Comparison of ENCODE assay signal across 1 cellular context in genomic region chr10:71963756-71964668, GRCh38.
TF ChIP-seq lines count a peak whose summit lies in the region.

TSS of gene CHST3 (plus strand) at chr10:71964395. CDS start at chr10:72005843, 41,448 bp downstream.

TF ChIP-seq in HepG2, 621 proteins besides CTCF, POLR2A, EP300 and RAD21 (continued from another document and continues in another):
- TF ChIP-seq, protein P1, sequence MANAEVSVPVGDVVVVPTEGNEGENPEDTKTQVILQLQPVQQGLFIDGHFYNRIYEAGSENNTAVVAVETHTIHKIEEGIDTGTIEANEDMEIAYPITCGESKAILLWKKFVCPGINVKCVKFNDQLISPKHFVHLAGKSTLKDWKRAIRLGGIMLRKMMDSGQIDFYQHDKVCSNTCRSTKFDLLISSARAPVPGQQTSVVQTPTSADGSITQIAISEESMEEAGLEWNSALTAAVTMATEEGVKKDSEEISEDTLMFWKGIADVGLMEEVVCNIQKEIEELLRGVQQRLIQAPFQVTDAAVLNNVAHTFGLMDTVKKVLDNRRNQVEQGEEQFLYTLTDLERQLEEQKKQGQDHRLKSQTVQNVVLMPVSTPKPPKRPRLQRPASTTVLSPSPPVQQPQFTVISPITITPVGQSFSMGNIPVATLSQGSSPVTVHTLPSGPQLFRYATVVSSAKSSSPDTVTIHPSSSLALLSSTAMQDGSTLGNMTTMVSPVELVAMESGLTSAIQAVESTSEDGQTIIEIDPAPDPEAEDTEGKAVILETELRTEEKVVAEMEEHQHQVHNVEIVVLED (CRISPR knock-in tag; IDR thresholded peaks at IDR 0.05; ENCODE audit: borderline replicate concordance): no peak; the same call in 1 of the 2 replicates
- TF ChIP-seq NCOA1 (CRISPR knock-in tag; IDR thresholded peaks at IDR 0.05) (no peak; the same call in 1 of the 2 replicates), FOXO1 (CRISPR knock-in tag; IDR thresholded peaks at IDR 0.05) (no peak), ZFY (CRISPR knock-in tag; IDR thresholded peaks at IDR 0.05) (peak; percentile 72), ZNF709 (CRISPR knock-in tag; IDR thresholded peaks at IDR 0.05) (0 out of 2 replicates have a peak, but pooled peaks have one; percentile 20), HINFP (CRISPR knock-in tag; IDR thresholded peaks at IDR 0.05; ENCODE audit: low read depth) (no peak), PHB2 (IDR thresholded peaks at IDR 0.05; ENCODE audit: partially characterized antibody) (no peak), GTF3A (CRISPR knock-in tag; conservative IDR thresholded peaks at IDR 0.05) (no peak), ZFX (CRISPR knock-in tag; IDR thresholded peaks at IDR 0.05; ENCODE audit: low read depth) (peak; percentile 63; the same call in 1 of the 2 replicates), ZNF552 (CRISPR knock-in tag; IDR thresholded peaks at IDR 0.05; ENCODE audit: borderline replicate concordance) (no peak), ATM (IDR thresholded peaks at IDR 0.05; ENCODE audit: borderline replicate concordance) (no peak), ZNF44 (CRISPR knock-in tag; IDR thresholded peaks at IDR 0.05) (no peak), ZNF12 (CRISPR knock-in tag; IDR thresholded peaks at IDR 0.05) (no peak), TFE3 (CRISPR knock-in tag; IDR thresholded peaks at IDR 0.05) (no peak), CAMTA2 (CRISPR knock-in tag; IDR thresholded peaks at IDR 0.05; ENCODE audit: borderline replicate concordance) (no peak), TERF1 (CRISPR knock-in tag; IDR thresholded peaks at IDR 0.05) (0 out of 2 replicates have a peak, but pooled peaks have one; percentile 16), ZNF780A (CRISPR knock-in tag; IDR thresholded peaks at IDR 0.05) (peak; percentile 71; the same call in 1 of the 2 replicates), HOXA5 (CRISPR knock-in tag; IDR thresholded peaks at IDR 0.05) (no peak), SIN3A (IDR thresholded peaks at IDR 0.05; ENCODE audit: borderline replicate concordance, low read depth, low read length) (no peak), ARID5B (CRISPR knock-in tag; IDR thresholded peaks at IDR 0.05) (no peak), ZGPAT (CRISPR knock-in tag; IDR thresholded peaks at IDR 0.05) (peak; percentile 27; the same call in 1 of the 2 replicates), SPEN (CRISPR knock-in tag; IDR thresholded peaks at IDR 0.05; ENCODE audit: low read depth) (0 out of 2 replicates have a peak, but pooled peaks have one; percentile 11), HNRNPL (IDR thresholded peaks at IDR 0.05; ENCODE audit: low read depth, low read length) (no peak), ZBTB20 (CRISPR knock-in tag; IDR thresholded peaks at IDR 0.05; ENCODE audit: borderline replicate concordance, low read depth) (no peak), KMT2B (CRISPR knock-in tag; IDR thresholded peaks at IDR 0.05) (no peak), SALL2 (CRISPR knock-in tag; IDR thresholded peaks at IDR 0.05) (no peak)
- TF ChIP-seq, protein P2, sequence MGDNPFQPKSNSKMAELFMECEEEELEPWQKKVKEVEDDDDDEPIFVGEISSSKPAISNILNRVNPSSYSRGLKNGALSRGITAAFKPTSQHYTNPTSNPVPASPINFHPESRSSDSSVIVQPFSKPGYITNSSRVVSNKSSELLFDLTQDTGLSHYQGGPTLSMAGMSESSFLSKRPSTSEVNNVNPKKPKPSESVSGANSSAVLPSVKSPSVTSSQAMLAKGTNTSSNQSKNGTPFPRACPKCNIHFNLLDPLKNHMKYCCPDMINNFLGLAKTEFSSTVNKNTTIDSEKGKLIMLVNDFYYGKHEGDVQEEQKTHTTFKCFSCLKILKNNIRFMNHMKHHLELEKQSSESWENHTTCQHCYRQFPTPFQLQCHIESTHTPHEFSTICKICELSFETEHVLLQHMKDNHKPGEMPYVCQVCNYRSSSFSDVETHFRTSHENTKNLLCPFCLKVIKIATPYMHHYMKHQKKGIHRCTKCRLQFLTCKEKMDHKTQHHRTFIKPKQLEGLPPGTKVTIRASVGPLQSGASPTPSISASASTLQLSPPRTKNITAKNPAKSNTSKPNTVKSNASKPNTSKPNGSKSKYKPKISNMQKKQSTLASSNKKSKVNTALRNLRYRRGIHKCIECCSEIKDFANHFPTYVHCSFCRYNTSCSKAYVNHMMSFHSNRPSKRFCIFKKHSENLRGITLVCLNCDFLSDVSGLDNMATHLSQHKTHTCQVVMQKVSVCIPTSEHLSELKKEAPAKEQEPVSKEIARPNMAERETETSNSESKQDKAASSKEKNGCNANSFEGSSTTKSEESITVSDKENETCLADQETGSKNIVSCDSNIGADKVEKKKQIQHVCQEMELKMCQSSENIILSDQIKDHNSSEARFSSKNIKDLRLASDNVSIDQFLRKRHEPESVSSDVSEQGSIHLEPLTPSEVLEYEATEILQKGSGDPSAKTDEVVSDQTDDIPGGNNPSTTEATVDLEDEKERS (CRISPR knock-in tag; IDR thresholded peaks at IDR 0.05): no peak
- TF ChIP-seq, protein P3, sequence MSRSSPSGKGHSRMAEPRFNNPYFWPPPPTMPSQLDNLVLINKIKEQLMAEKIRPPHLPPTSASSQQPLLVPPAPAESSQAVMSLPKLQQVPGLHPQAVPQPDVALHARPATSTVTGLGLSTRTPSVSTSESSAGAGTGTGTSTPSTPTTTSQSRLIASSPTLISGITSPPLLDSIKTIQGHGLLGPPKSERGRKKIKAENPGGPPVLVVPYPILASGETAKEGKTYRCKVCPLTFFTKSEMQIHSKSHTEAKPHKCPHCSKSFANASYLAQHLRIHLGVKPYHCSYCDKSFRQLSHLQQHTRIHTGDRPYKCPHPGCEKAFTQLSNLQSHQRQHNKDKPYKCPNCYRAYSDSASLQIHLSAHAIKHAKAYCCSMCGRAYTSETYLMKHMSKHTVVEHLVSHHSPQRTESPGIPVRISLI (CRISPR knock-in tag; IDR thresholded peaks at IDR 0.05; ENCODE audit: borderline replicate concordance): no peak
- TF ChIP-seq, protein P4, sequence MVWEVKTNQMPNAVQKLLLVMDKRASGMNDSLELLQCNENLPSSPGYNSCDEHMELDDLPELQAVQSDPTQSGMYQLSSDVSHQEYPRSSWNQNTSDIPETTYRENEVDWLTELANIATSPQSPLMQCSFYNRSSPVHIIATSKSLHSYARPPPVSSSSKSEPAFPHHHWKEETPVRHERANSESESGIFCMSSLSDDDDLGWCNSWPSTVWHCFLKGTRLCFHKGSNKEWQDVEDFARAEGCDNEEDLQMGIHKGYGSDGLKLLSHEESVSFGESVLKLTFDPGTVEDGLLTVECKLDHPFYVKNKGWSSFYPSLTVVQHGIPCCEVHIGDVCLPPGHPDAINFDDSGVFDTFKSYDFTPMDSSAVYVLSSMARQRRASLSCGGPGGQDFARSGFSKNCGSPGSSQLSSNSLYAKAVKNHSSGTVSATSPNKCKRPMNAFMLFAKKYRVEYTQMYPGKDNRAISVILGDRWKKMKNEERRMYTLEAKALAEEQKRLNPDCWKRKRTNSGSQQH (CRISPR knock-in tag; IDR thresholded peaks at IDR 0.05; ENCODE audit: low read depth): no peak
- TF ChIP-seq, protein P5, sequence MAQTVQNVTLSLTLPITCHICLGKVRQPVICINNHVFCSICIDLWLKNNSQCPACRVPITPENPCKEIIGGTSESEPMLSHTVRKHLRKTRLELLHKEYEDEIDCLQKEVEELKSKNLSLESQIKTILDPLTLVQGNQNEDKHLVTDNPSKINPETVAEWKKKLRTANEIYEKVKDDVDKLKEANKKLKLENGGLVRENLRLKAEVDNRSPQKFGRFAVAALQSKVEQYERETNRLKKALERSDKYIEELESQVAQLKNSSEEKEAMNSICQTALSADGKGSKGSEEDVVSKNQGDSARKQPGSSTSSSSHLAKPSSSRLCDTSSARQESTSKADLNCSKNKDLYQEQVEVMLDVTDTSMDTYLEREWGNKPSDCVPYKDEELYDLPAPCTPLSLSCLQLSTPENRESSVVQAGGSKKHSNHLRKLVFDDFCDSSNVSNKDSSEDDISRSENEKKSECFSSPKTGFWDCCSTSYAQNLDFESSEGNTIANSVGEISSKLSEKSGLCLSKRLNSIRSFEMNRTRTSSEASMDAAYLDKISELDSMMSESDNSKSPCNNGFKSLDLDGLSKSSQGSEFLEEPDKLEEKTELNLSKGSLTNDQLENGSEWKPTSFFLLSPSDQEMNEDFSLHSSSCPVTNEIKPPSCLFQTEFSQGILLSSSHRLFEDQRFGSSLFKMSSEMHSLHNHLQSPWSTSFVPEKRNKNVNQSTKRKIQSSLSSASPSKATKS (CRISPR knock-in tag; IDR thresholded peaks at IDR 0.05): no peak
- TF ChIP-seq, protein P6, sequence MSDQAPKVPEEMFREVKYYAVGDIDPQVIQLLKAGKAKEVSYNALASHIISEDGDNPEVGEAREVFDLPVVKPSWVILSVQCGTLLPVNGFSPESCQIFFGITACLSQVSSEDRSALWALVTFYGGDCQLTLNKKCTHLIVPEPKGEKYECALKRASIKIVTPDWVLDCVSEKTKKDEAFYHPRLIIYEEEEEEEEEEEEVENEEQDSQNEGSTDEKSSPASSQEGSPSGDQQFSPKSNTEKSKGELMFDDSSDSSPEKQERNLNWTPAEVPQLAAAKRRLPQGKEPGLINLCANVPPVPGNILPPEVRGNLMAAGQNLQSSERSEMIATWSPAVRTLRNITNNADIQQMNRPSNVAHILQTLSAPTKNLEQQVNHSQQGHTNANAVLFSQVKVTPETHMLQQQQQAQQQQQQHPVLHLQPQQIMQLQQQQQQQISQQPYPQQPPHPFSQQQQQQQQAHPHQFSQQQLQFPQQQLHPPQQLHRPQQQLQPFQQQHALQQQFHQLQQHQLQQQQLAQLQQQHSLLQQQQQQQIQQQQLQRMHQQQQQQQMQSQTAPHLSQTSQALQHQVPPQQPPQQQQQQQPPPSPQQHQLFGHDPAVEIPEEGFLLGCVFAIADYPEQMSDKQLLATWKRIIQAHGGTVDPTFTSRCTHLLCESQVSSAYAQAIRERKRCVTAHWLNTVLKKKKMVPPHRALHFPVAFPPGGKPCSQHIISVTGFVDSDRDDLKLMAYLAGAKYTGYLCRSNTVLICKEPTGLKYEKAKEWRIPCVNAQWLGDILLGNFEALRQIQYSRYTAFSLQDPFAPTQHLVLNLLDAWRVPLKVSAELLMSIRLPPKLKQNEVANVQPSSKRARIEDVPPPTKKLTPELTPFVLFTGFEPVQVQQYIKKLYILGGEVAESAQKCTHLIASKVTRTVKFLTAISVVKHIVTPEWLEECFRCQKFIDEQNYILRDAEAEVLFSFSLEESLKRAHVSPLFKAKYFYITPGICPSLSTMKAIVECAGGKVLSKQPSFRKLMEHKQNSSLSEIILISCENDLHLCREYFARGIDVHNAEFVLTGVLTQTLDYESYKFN (CRISPR knock-in tag; conservative IDR thresholded peaks at IDR 0.05): no peak
